ENCODE assay signal across 23 cellular contexts in the genomic region with DNA sequence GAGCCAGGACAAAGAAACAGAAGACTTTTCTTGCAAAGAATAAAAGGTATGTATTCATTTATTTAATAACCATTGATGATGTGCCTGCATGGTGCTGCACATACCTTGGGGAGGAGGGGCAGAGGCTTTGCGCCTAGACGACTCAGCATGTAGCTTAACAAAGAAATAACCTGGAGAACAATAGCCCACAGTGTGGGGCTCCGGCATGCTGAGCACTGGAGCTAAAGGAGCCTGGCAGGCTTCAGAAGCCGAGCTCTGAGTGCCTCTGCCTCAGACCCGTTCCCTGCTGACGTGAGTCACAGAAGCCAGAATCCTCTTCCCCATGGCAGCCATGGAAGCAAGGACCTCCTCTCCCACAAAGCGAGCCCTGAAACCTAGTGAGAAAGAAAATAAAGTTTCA.
DNase-seq lines count a peak whose midpoint lies in the region; ATAC-seq and TF ChIP-seq lines count a peak whose summit lies in the region.
"Had no signal": no experiment of that assay in that cellular context is flagged by ENCODE, and none has a peak within 500 bp of the region (broad histone marks: within the 10 kb centered on the region; RNA-seq: fewer than 3 reads in every experiment).

No MANE protein-coding gene starts in this region.

- H3K4me3 ChIP-seq in H7 (ENCODE audit: insufficient read depth, low read depth, low read length), result no peak overlapping the region
- H3K4me3 ChIP-seq in neuronal stem cell (ENCODE audit: low read length in 2 of 2), result no peak overlapping the region
- H3K4me3 ChIP-seq in mesenchymal stem cell (ENCODE audit: insufficient read depth in 1 of 2, low read depth in 1 of 2, low read length in 2 of 2), result no peak overlapping the region
- no peak overlapping the region for H3K4me3 ChIP-seq in lower lobe of right lung
- H3K4me3 ChIP-seq: prostate gland, suprapubic skin had no signal

- H2BK12ac ChIP-seq in neuronal stem cell (ENCODE audit: low read length), result no peak overlapping the region
- H2BK12ac ChIP-seq in mesenchymal stem cell (ENCODE audit: low read length in 2 of 2), result no peak overlapping the region

- H3K4ac ChIP-seq in neuronal stem cell (ENCODE audit: low read length), result no peak overlapping the region
- no peak overlapping the region for H3K4ac ChIP-seq in mesenchymal stem cell (ENCODE audit: low read depth in 1 of 2, low read length in 2 of 2)

- H4K91ac ChIP-seq in neuronal stem cell (ENCODE audit: low read depth, low read length, poor library complexity), result no peak overlapping the region
- no peak overlapping the region for H4K91ac ChIP-seq in mesenchymal stem cell (ENCODE audit: low read length)

- H3K9ac ChIP-seq in neuronal stem cell (ENCODE audit: low read depth, low read length, poor library complexity), result no peak overlapping the region
- no peak overlapping the region for H3K9ac ChIP-seq in mesenchymal stem cell (ENCODE audit: low read length)

- H2BK15ac ChIP-seq in neuronal stem cell (ENCODE audit: low read length) (no peak overlapping the region), mesenchymal stem cell (ENCODE audit: low read depth, poor library complexity, severe bottlenecking) (no peak overlapping the region)

- H3K27ac ChIP-seq in neuronal stem cell (replicated peaks; ENCODE audit: low read length) (peak overlapping the region; percentile 1), mesenchymal stem cell (ENCODE audit: low read length, poor library complexity, severe bottlenecking) (no peak overlapping the region), lower lobe of right lung (no peak overlapping the region)
- H3K27ac ChIP-seq: prostate gland, suprapubic skin had no signal

- no CpG with 5 or more reads among the region's 7 CpGs for WGBS in neuronal stem cell (ENCODE audit: extremely low coverage in 2 of 2, insufficient read length in 2 of 2, insufficient replicate concordance in 1 of 2), 2 donors
- WGBS in mesenchymal stem cell, result 45% methylated on average over 6 of the region's 7 CpGs

- intact Hi-C loops in lower lobe of right lung (cut with DNase I), result no loop called here

- no peak overlapping the region for H2AK5ac ChIP-seq in neuronal stem cell (ENCODE audit: low read depth, low read length)
- H2AK5ac ChIP-seq in mesenchymal stem cell (ENCODE audit: low read length, severe bottlenecking), result no peak overlapping the region

- H2BK120ac ChIP-seq in neuronal stem cell (ENCODE audit: low read depth, low read length) (no peak overlapping the region), mesenchymal stem cell (ENCODE audit: low read depth, low read length) (no peak overlapping the region)

- no peaks in the 10 kb centered on the region for H3K36me3 ChIP-seq in H7 (replicated peaks; ENCODE audit: control insufficient read depth, insufficient read depth, low read length)
- no peaks in the 10 kb centered on the region for H3K36me3 ChIP-seq in neuronal stem cell (replicated peaks in 1 of 2; ENCODE audit: control insufficient read depth in 2 of 2, insufficient read depth in 2 of 2, low read length in 2 of 2)
- no peaks in the 10 kb centered on the region for H3K36me3 ChIP-seq in mesenchymal stem cell (ENCODE audit: control insufficient read depth in 1 of 2, insufficient read depth in 2 of 2, low read depth in 1 of 2, low read length in 2 of 2)
- no peaks in the 10 kb centered on the region for H3K36me3 ChIP-seq in lower lobe of right lung
- H3K36me3 ChIP-seq: prostate gland, suprapubic skin had no signal

- no peaks in the 10 kb centered on the region for H3K27me3 ChIP-seq in H7 (ENCODE audit: control insufficient read depth, insufficient read depth, low read length)
- H3K27me3 ChIP-seq in neuronal stem cell (ENCODE audit: control insufficient read depth in 3 of 3, insufficient read depth in 3 of 3, low read depth in 1 of 3, low read length in 3 of 3), result no peaks in the 10 kb centered on the region
- no peaks in the 10 kb centered on the region for H3K27me3 ChIP-seq in mesenchymal stem cell (ENCODE audit: control insufficient read depth in 1 of 2, insufficient read depth in 1 of 2, low read length in 2 of 2)
- H3K27me3 ChIP-seq in lower lobe of right lung (ENCODE audit: low read depth), result peaks cover 3% of the 10 kb centered on the region

- H3K4me1 ChIP-seq in neuronal stem cell (ENCODE audit: control insufficient read depth in 2 of 2, insufficient read depth in 1 of 2, low read depth in 1 of 2, low read length in 2 of 2), result peaks cover 16 to 26% of the 10 kb centered on the region in 2 donors
- H3K4me1 ChIP-seq in mesenchymal stem cell (ENCODE audit: control insufficient read depth, insufficient read depth, low read depth, low read length), result no peaks in the 10 kb centered on the region
- H3K4me1 ChIP-seq in lower lobe of right lung, result no peaks in the 10 kb centered on the region
- H3K4me1 ChIP-seq: prostate gland had no signal

- H3K9me3 ChIP-seq in neuronal stem cell (replicated peaks in 1 of 2; ENCODE audit: control insufficient read depth in 2 of 2, insufficient read depth in 1 of 2, low read depth in 1 of 2, low read length in 2 of 2) (no peaks in the 10 kb centered on the region), mesenchymal stem cell (ENCODE audit: control insufficient read depth, low read length) (no peaks in the 10 kb centered on the region), lower lobe of right lung (no peaks in the 10 kb centered on the region)
- H3K9me3 ChIP-seq: prostate gland, suprapubic skin had no signal

- ATAC-seq in lower lobe of right lung (no peak), HG03045 (IDR thresholded peaks at IDR 0.05; ENCODE audit: unreplicated experiment) (no peak)
- ATAC-seq: HepG2; left lobe of liver; natural killer cell treated with Interleukin-12 subunit alpha and Interleukin-12 subunit beta and Interleukin-15 and Interleukin-18, amount 100 ng/mL, for 72 hours; SK-N-SH treated with all-trans-retinoic acid at 6 μM for 48 hours; stimulated activated memory B cell treated with anti-CD40 and anti-IgM and Interleukin-4, amounts not matched to agents 10 μg/mL and 1 μg/mL and 100 μg/mL, for 72 hours had no signal

- peak overlapping the region; percentile 71 for H2AFZ ChIP-seq in neuronal stem cell (ENCODE audit: low read length)
- H2AFZ ChIP-seq in mesenchymal stem cell (ENCODE audit: low read depth, low read length), result no peak overlapping the region

- H2BK5ac ChIP-seq in neuronal stem cell (ENCODE audit: low read length), result no peak overlapping the region
- H2BK5ac ChIP-seq in mesenchymal stem cell (ENCODE audit: low read depth, low read length, poor library complexity, severe bottlenecking), result no peak overlapping the region

- DNase-seq in H7, result peak; percentile 85
- DNase-seq in NCI-H345 (lab: John Stamatoyannopoulos, UW), result peak; percentile 48
- peak; percentile 51 for DNase-seq in iPS DF 4.7 (ENCODE audit: extremely low read depth, low spot score)
- peak; percentile 59 for DNase-seq in neuronal stem cell (ENCODE audit: low spot score)
- DNase-seq in mesenchymal stem cell, result no peak
- no peak for DNase-seq in lower lobe of right lung
- DNase-seq: activated CD4-positive, alpha-beta T cell treated with anti-CD3 and anti-CD28 coated beads, Interleukin-2, amount 50 U/mL, for 48 hours; activated CD8-positive, alpha-beta memory T cell treated with anti-CD3 and anti-CD28 coated beads, Interleukin-2, amount 50 U/mL, for 48 hours; activated naive CD8-positive, alpha-beta T cell treated with anti-CD3 and anti-CD28 coated beads, Interleukin-2, amount 10 ng/mL, durations not matched to agents 7 days and 5 days; CD4-positive, CD25-positive, alpha-beta regulatory T cell; effector CD8-positive, alpha-beta T cell; foreskin melanocyte; NCI-H1048; NCI-H2081; stimulated activated CD4-positive, alpha-beta T cell treated with anti-CD3 and anti-CD28 coated beads, Interleukin-1b, Interleukin-23, amount 100 ng/mL, for 48 hours had no signal

- H4K8ac ChIP-seq in neuronal stem cell (ENCODE audit: low read depth, low read length), result no peak overlapping the region
- H4K8ac ChIP-seq in mesenchymal stem cell (ENCODE audit: low read length), result no peak overlapping the region

- H3K23ac ChIP-seq in neuronal stem cell (ENCODE audit: low read depth, low read length, poor library complexity), result no peak overlapping the region
- no peak overlapping the region for H3K23ac ChIP-seq in mesenchymal stem cell (ENCODE audit: low read length in 2 of 2)

- H3K18ac ChIP-seq in neuronal stem cell (ENCODE audit: low read length) (no peak overlapping the region), mesenchymal stem cell (ENCODE audit: low read depth in 1 of 2, low read length in 2 of 2) (no peak overlapping the region)

- no peak for TF ChIP-seq CTCF in lower lobe of right lung (IDR thresholded peaks at IDR 0.05)

- no peak overlapping the region for H3K4me2 ChIP-seq in neuronal stem cell (ENCODE audit: insufficient read depth, low read length, poor library complexity, severe bottlenecking)
- no peak overlapping the region for H3K4me2 ChIP-seq in mesenchymal stem cell (ENCODE audit: low read length, poor library complexity, severe bottlenecking)

- H3K14ac ChIP-seq in neuronal stem cell (ENCODE audit: low read length) (no peak overlapping the region), mesenchymal stem cell (ENCODE audit: low read length in 2 of 2) (no peak overlapping the region)

- H3K79me1 ChIP-seq in neuronal stem cell (ENCODE audit: low read depth, low read length) (no peaks in the 10 kb centered on the region), mesenchymal stem cell (replicated peaks; ENCODE audit: low read length, poor library complexity, severe bottlenecking) (no peaks in the 10 kb centered on the region)

Comparison
In these comparisons a context has a peak if more than half of its experiments do, and no peak if none do; other contexts are left out.
1. DNase-seq: peak in H7 (single experiment), NCI-H345 (single experiment), iPS DF 4.7 (single experiment) and neuronal stem cell (single experiment); none in mesenchymal stem cell (single experiment) and lower lobe of right lung (single experiment).